Comparison of ENCODE assay signal across 1 cellular context in the genomic region with DNA sequence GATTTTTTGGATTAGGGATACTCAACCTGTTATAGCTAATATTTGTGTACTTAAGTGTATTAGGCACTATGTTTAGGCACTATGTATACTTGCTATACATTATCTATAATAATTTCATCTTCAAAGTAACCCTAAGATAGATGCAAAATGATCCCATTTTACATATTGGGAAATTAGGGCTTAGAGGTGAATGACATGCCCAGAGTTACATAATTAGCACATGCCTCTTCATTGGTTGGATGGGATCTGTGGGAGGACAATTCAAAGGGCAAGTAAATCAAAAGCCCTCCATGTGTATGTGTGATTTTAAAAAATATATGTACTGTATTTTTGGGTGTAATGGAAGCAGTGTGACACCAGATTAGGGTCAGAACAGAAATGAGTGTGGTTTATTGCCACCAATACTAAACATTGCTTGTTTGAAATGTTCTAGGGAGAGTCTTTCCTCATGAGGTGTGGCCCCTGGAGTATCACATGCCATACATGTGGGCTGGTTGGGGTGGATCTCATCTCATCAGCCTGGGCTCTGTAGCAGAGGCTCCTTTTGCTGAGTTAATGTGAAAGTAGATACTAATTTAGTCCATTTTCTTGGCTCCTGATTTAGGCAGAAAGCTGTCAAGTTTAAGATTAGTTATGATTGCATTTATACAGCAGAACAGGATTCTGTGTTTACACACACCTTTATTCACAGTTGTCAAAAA.
TF ChIP-seq lines count a peak whose summit lies in the region.

No MANE protein-coding gene starts in this region.

TF ChIP-seq in GM12878, 131 proteins besides CTCF, POLR2A, EP300 and RAD21:
- TF ChIP-seq ZNF622 (IDR thresholded peaks at IDR 0.05) (no peak), EED (IDR thresholded peaks at IDR 0.05; ENCODE audit: low read depth) (peak; percentile 48; the same call in 1 of the 2 replicates), MXI1 (IDR thresholded peaks at IDR 0.05; ENCODE audit: low read depth, low read length) (no peak), JUND (IDR thresholded peaks at IDR 0.05; ENCODE audit: low read depth, low read length) (no peak), IRF4 (IDR thresholded peaks at IDR 0.05; ENCODE audit: low read depth, low read length) (0 out of 2 replicates have a peak, but pooled peaks have one; percentile 20), SMAD5 (IDR thresholded peaks at IDR 0.05; ENCODE audit: low read depth) (no peak), IKZF1 (conservative IDR thresholded peaks at IDR 0.05) (no peak), ASH2L (IDR thresholded peaks at IDR 0.05; ENCODE audit: borderline replicate concordance, low read depth) (no peak), MEF2B (IDR thresholded peaks at IDR 0.05; ENCODE audit: partially characterized antibody, poor library complexity, severe bottlenecking) (peak; percentile 24), RUNX3 (IDR thresholded peaks at IDR 0.05; ENCODE audit: low read length) (peak; percentile 11; the same call in 1 of the 2 replicates), BMI1 (IDR thresholded peaks at IDR 0.05; ENCODE audit: borderline replicate concordance) (no peak), JUNB (IDR thresholded peaks at IDR 0.05) (peak; percentile 80)
TF ChIP-seq in GM12878: peak in this region for 5.
